In genomic region chr17:8410882-8411238, GRCh38 we compare ENCODE assay signal across 18 cellular contexts. TPM values are rescaled to one million over a fixed set of nuclear protein-coding genes. Genes with fewer than 3 reads are reported as not detected.
"Had no signal": no experiment of that assay in that cellular context is flagged by ENCODE, and none has a peak within 500 bp of the region (broad histone marks: within the 10 kb centered on the region; RNA-seq: fewer than 3 reads in every experiment).

No MANE protein-coding gene starts in this region.

- H3K27me3 ChIP-seq: colonic mucosa, left lung, suprapubic skin, tibial nerve had no signal

- H3K4me3 ChIP-seq: colonic mucosa, left lung, lung, suprapubic skin, tibial nerve had no signal

- H3K9me3 ChIP-seq: colonic mucosa, left lung, suprapubic skin, tibial nerve had no signal

- H3K4me1 ChIP-seq: colonic mucosa had no signal

- H3K36me3 ChIP-seq: colonic mucosa, left lung, suprapubic skin, tibial nerve had no signal

- H3K27ac ChIP-seq: colonic mucosa, dorsolateral prefrontal cortex, left lung, suprapubic skin, tibial nerve had no signal

RNA-seq across cellular contexts. Expression of gene RNF222, which starts 13.2 kb away (rescaled TPM):
- total RNA-seq: activated B cell treated with CpG ODN at 0.5 μM for 24 hours; activated CD8-positive, alpha-beta memory T cell treated with anti-CD3 and anti-CD28 coated beads for 36 hours; astrocyte; colonic mucosa; endodermal cell; fibroblast of lung; glomerular endothelial cell; kidney epithelial cell; left lung; lung; neural crest cell; omental fat pad; sciatic nerve; urinary bladder had no signal
- polyA plus RNA-seq: fibroblast of lung, lung, small intestine, urinary bladder had no signal
